ENCODE assay signal across 21 cellular contexts in genomic region chr6:12842126-12842525, GRCh38.
"Had no signal": no experiment of that assay in that cellular context is flagged by ENCODE, and none has a peak within 500 bp of the region (broad histone marks: within the 10 kb centered on the region; RNA-seq: fewer than 3 reads in every experiment).

No MANE protein-coding gene starts in this region.

- H3K4me3 ChIP-seq: dorsolateral prefrontal cortex, gastroesophageal sphincter, heart left ventricle, hepatocyte, lung, neural progenitor cell, right lobe of liver, thyroid gland, vagina had no signal

- FAIRE-seq: kidney, small intestine had no signal

- ATAC-seq: esophagus mucosa; foreskin keratinocyte; gastroesophageal sphincter; heart left ventricle; left lobe of liver; right lobe of liver; stimulated activated naive CD8-positive, alpha-beta T cell treated with anti-CD3 and anti-CD28 coated beads, Interleukin-15, amount 100 ng/mL, for 72 hours had no signal

- DNase-seq: dorsolateral prefrontal cortex; effector CD8-positive, alpha-beta T cell; endodermal cell; foreskin keratinocyte; heart left ventricle; kidney; right lobe of liver; small intestine; stimulated activated CD4-positive, alpha-beta T cell treated with anti-CD3 and anti-CD28 coated beads, Interleukin-15, amount 100 ng/mL, for 24 hours; stimulated activated CD4-positive, alpha-beta T cell treated with anti-CD3 and anti-CD28 coated beads, Interleukin-2, amount 100 ng/mL, for 48 hours; stimulated activated naive CD4-positive, alpha-beta T cell; stimulated activated naive CD8-positive, alpha-beta T cell treated with anti-CD3 and anti-CD28 coated beads, Interleukin-15, amount 100 ng/mL, for 72 hours; thyroid gland; trophoblast cell had no signal
